1 cellular context compared by ENCODE assay signal in genomic region chr19:1812426-1813196, GRCh38.
A peak's percentile ranks its signal among the peaks of the same experiment; 100 is the strongest.
TF ChIP-seq lines count a peak whose summit lies in the region.

No MANE protein-coding gene starts in this region.

TF ChIP-seq in neural cell, 6 proteins besides CTCF, POLR2A, EP300 and RAD21 (continued from another document):
- TF ChIP-seq REST (IDR thresholded peaks at IDR 0.05; ENCODE audit: borderline replicate concordance) (no peak), POLR2AphosphoS5 (IDR thresholded peaks at IDR 0.05) (peak; percentile 50), MXI1 (conservative IDR thresholded peaks at IDR 0.05; ENCODE audit: poor library complexity, severe bottlenecking) (peak; percentile 66), EZH2 (IDR thresholded peaks at IDR 0.05; ENCODE audit: borderline replicate concordance, insufficient read depth, low read length, poor library complexity, severe bottlenecking) (no peak)
